Comparison of ENCODE assay signal across 8 cellular contexts in genomic region chr1:151314137-151314875, GRCh38. TPM values are rescaled to one million over a fixed set of nuclear protein-coding genes. Genes with fewer than 3 reads are reported as not detected.
DNase-seq lines count a peak whose midpoint lies in the region; ATAC-seq and TF ChIP-seq lines count a peak whose summit lies in the region.

No MANE protein-coding gene starts in this region.

- H3K36me3 ChIP-seq in lung (ENCODE audit: control insufficient read depth in 2 of 2, insufficient read depth in 2 of 2, low read length in 2 of 2) (peaks cover 2 to 36% of the 10 kb centered on the region in 2 donors), upper lobe of right lung (peaks cover 93% of the 10 kb centered on the region)

- no peaks in the 10 kb centered on the region for H3K27me3 Mint-ChIP-seq in activated T-cell treated with anti-CD3 and anti-CD28 coated beads, Interleukin-2, amount 50 U/mL, for 24 hours

- ATAC-seq in lung (ENCODE audit: insufficient read depth, low FRiP score), result no peak
- peak; percentile 43 for ATAC-seq in upper lobe of right lung
- ATAC-seq in HG02852 (IDR thresholded peaks at IDR 0.05; ENCODE audit: unreplicated experiment), result no peak
- no peak for ATAC-seq in HG02571 (IDR thresholded peaks at IDR 0.05; ENCODE audit: unreplicated experiment)

- H3K4me3 ChIP-seq in lung, result no peak overlapping the region
- H3K4me3 ChIP-seq in upper lobe of right lung, result no peak overlapping the region

- TF ChIP-seq CTCF in lung (IDR thresholded peaks at IDR 0.05; ENCODE audit: control extremely low read depth, extremely low read depth) (no peak), upper lobe of right lung (IDR thresholded peaks at IDR 0.05) (no peak)

- intact Hi-C loops in upper lobe of right lung (cut with DNase I), result no loop called here

- H3K4me3 Mint-ChIP-seq in activated T-cell treated with anti-CD3 and anti-CD28 coated beads, Interleukin-2, amount 50 U/mL, for 24 hours, result no peak overlapping the region

- H3K9me3 Mint-ChIP-seq in activated T-cell treated with anti-CD3 and anti-CD28 coated beads, Interleukin-2, amount 50 U/mL, for 24 hours, result no peaks in the 10 kb centered on the region

- DNase-seq in activated T-cell treated with anti-CD3 and anti-CD28 coated beads, Interleukin-2, amount 50 U/mL, for 24 hours, result no peak
- DNase-seq in activated T-cell treated with anti-CD3 and anti-CD28 coated beads, Interleukin-2, amount 50 U/mL, for 48 hours, result no peak
- peak; percentile 67 for DNase-seq in dedifferentiated amniotic fluid mesenchymal stem cell (ENCODE audit: extremely low spot score)
- peak; percentile 72 for DNase-seq in lung (ENCODE audit: low spot score)
- DNase-seq in upper lobe of right lung, result no peak
- no peak for DNase-seq in stimulated activated CD4-positive, alpha-beta T cell treated with anti-CD3 and anti-CD28 coated beads, Interleukin-4, amount 100 ng/mL, for 1 hour

- H3K27ac Mint-ChIP-seq in activated T-cell treated with anti-CD3 and anti-CD28 coated beads, Interleukin-2, amount 50 U/mL, for 24 hours, result peak overlapping the region; percentile 98

- H3K4me1 ChIP-seq in lung (ENCODE audit: control insufficient read depth in 2 of 2, insufficient read depth in 2 of 2, low read length in 2 of 2) (peaks cover 8 to 33% of the 10 kb centered on the region in 2 donors), upper lobe of right lung (peaks cover 36% of the 10 kb centered on the region)

- H3K27me3 ChIP-seq in lung (ENCODE audit: control insufficient read depth, insufficient read depth) (no peaks in the 10 kb centered on the region), upper lobe of right lung (no peaks in the 10 kb centered on the region)

- H3K9me3 ChIP-seq in lung (ENCODE audit: control insufficient read depth in 2 of 2, insufficient read depth in 1 of 2, low read length in 1 of 2) (no peaks in the 10 kb centered on the region), upper lobe of right lung (no peaks in the 10 kb centered on the region)

- peak overlapping the region; percentile 27 to 40 for H3K27ac ChIP-seq in lung (ENCODE audit: low read depth in 1 of 2, low read length in 1 of 2)
- H3K27ac ChIP-seq in upper lobe of right lung, result peak overlapping the region; percentile 20

- 52 to 71% methylated on average over 3 of the region's 3 CpGs for WGBS in lung, 2 donors

- H3K36me3 Mint-ChIP-seq in activated T-cell treated with anti-CD3 and anti-CD28 coated beads, Interleukin-2, amount 50 U/mL, for 24 hours (ENCODE audit: low read depth), result peaks cover 76% of the 10 kb centered on the region

- H3K4me1 Mint-ChIP-seq in activated T-cell treated with anti-CD3 and anti-CD28 coated beads, Interleukin-2, amount 50 U/mL, for 24 hours (ENCODE audit: low read depth), result peaks cover 68% of the 10 kb centered on the region

RNA-seq across cellular contexts. Expression of gene PI4KB, which starts 12.9 kb away (rescaled TPM):
- total RNA-seq in lung (10 to 100 TPM; 48.3 to 65.2 TPM), upper lobe of right lung (65.0 TPM)
- polyA plus RNA-seq in lung, result 10 to 100 TPM; 25.0 to 42.3 TPM

RNA-seq across cellular contexts. Expression of gene ZNF687, which starts 32.2 kb away (rescaled TPM):
- 10 to 100 TPM; 14.0 to 31.2 TPM for total RNA-seq in lung
- 10 to 100 TPM in 1 of 2 donors, 1 to 10 TPM in 1; 9.6 to 13.7 TPM for polyA plus RNA-seq in lung
- 22.5 TPM for total RNA-seq in upper lobe of right lung

RNA-seq across cellular contexts. Expression of gene RFX5, which starts 32.7 kb away (rescaled TPM):
- total RNA-seq in lung, result 10 to 100 TPM; 40.2 to 40.3 TPM
- 10 to 100 TPM; 16.6 to 29.0 TPM for polyA plus RNA-seq in lung
- total RNA-seq in upper lobe of right lung, result 45.8 TPM

RNA-seq across cellular contexts. Expression of gene SELENBP1, which starts 58.2 kb away (rescaled TPM):
- total RNA-seq in lung (100 to 1,000 TPM; 195 to 282 TPM), upper lobe of right lung (321 TPM)
- polyA plus RNA-seq in lung, result 100 to 1,000 TPM in 1 of 2 donors, 10 to 100 TPM in 1; 84.1 to 177 TPM

RNA-seq across cellular contexts. Expression of gene PSMD4, which starts 59.8 kb away (rescaled TPM):
- total RNA-seq in lung, result 100 to 1,000 TPM in 1 of 2 donors, 10 to 100 TPM in 1; 96.9 to 147 TPM
- polyA plus RNA-seq in lung, result 100 to 1,000 TPM; 209 to 212 TPM
- 112 TPM for total RNA-seq in upper lobe of right lung

Comparison
In these comparisons a context has a peak if more than half of its experiments do, and no peak if none do; other contexts are left out.
1. DNase-seq: peak in dedifferentiated amniotic fluid mesenchymal stem cell (single experiment) and lung (single experiment); none in activated T-cell treated with anti-CD3 and anti-CD28 coated beads, Interleukin-2, amount 50 U/mL, for 24 hours (single experiment), activated T-cell treated with anti-CD3 and anti-CD28 coated beads, Interleukin-2, amount 50 U/mL, for 48 hours (0 of 2), upper lobe of right lung (single experiment) and stimulated activated CD4-positive, alpha-beta T cell treated with anti-CD3 and anti-CD28 coated beads, Interleukin-4, amount 100 ng/mL, for 1 hour (single experiment).